ENCODE assay signal across 11 cellular contexts in the genomic region with DNA sequence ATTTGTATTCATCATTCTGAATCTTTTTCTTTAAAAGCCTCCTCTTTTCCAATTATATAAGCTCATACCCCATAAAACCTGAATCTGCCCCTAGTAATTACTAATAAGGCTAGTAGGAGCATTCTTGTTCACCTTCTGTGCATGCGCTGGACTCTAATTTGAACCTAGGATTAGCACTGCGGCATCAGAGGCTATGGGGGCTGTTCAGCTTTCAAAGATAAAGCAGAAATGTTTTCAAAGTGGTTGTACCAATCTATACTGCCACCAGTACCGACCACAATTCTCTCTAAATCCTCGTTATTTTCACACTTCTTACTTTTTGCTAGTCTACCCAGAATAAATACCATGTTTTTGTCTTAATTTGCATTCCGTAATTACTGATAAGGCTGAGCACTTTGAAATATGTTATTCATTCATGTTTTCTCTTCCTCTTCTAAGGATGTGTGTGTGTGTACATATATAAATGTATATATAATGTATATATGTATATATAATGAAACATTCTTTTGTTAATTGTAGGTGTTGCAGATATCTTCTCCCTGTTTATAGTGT. TPM values are rescaled to one million over a fixed set of nuclear protein-coding genes. Genes with fewer than 3 reads are reported as not detected.
A peak's percentile ranks its signal among the peaks of the same experiment; 100 is the strongest.
DNase-seq lines count a peak whose midpoint lies in the region; ATAC-seq and TF ChIP-seq lines count a peak whose summit lies in the region.
"Had no signal": no experiment of that assay in that cellular context is flagged by ENCODE, and none has a peak within 500 bp of the region (broad histone marks: within the 10 kb centered on the region; RNA-seq: fewer than 3 reads in every experiment).

No MANE protein-coding gene starts in this region.

- H3K4me3 ChIP-seq in right cardiac atrium (ENCODE audit: low read length) (no peak overlapping the region), heart left ventricle (no peak overlapping the region), uterus (no peak overlapping the region), foreskin fibroblast (ENCODE audit: low read depth in 1 of 2, low read length in 2 of 2) (peak overlapping the region in 1 of 2 donors; percentile 68)

- POLR2A ChIA-PET in T-cell (lab: Charles Lee) = interaction anchor here in 1 of 2 donors (0.7 kb wide), 1 partner anchor 130 kb away, joined by 3 read pairs; no protein-coding TSS in a partner anchor

- CTCF ChIA-PET in T-cell (lab: Charles Lee) = interaction anchor here (1.3 to 3.9 kb wide), 4 partner anchors 13 to 132 kb away, joined by 4 to 54 read pairs (median 6); no protein-coding TSS in a partner anchor

- peaks cover 0 to 4% (median 0%) of the 10 kb centered on the region in 9 donors for H3K36me3 ChIP-seq in heart left ventricle
- no peaks in the 10 kb centered on the region for H3K36me3 ChIP-seq in uterus
- H3K36me3 ChIP-seq: prostate gland had no signal

- H3K27ac ChIP-seq in right cardiac atrium (ENCODE audit: low read length) (peak overlapping the region; percentile 14), heart left ventricle (peak overlapping the region in 2 of 12 donors; percentile 100), uterus (peak overlapping the region; percentile 95 to 99)

- no peak for ATAC-seq in right cardiac atrium
- ATAC-seq in heart left ventricle = no peak
- ATAC-seq in T-cell (replicated peaks in 1 of 4) = no peak

- no peaks in the 10 kb centered on the region for H3K27me3 Mint-ChIP-seq in T-cell
- peaks cover 0 to 5% (median 3%) of the 10 kb centered on the region in 3 donors for H3K27me3 Mint-ChIP-seq in immature natural killer cell (ENCODE audit: low read depth in 3 of 3)

- H3K27ac Mint-ChIP-seq in T-cell (peak overlapping the region; percentile 69 to 97), immature natural killer cell (peak overlapping the region in 4 of 6 donors; percentile 51 to 97 (median 88))

- H3K4me1 Mint-ChIP-seq in T-cell = peaks cover 29 to 39% (median 36%) of the 10 kb centered on the region in 3 donors
- H3K4me1 Mint-ChIP-seq in immature natural killer cell = peaks cover 23 to 41% of the 10 kb centered on the region in 2 donors

- H3K4me1 ChIP-seq in right cardiac atrium (ENCODE audit: control insufficient read depth, insufficient read depth, low read length) (peaks cover 1% of the 10 kb centered on the region), heart left ventricle (peaks cover 0 to 29% (median 18%) of the 10 kb centered on the region in 12 donors), uterus (no peaks in the 10 kb centered on the region)
- H3K4me1 ChIP-seq: prostate gland had no signal

- H3K36me3 Mint-ChIP-seq in T-cell (peaks cover 8% of the 10 kb centered on the region), immature natural killer cell (peaks cover under 1 to 4% (median 1%) of the 10 kb centered on the region in 3 donors)

- H3K9me3 Mint-ChIP-seq in T-cell = no peaks in the 10 kb centered on the region
- no peaks in the 10 kb centered on the region for H3K9me3 Mint-ChIP-seq in immature natural killer cell

- H3K4me3 Mint-ChIP-seq in T-cell (peak overlapping the region; percentile 93 to 95 (median 95)), immature natural killer cell (peak overlapping the region; percentile 97 to 99 (median 98))

- DNase-seq in right cardiac atrium (no peak), heart left ventricle (no peak), T-cell (no peak), immature natural killer cell (no peak), uterus (no peak), foreskin fibroblast (no peak), NCI-H345 (lab: John Stamatoyannopoulos, UW) (no peak), DMS 273 (lab: John Stamatoyannopoulos, UW; ENCODE audit: unreplicated experiment) (no peak)
- DNase-seq: aorta, KG1 had no signal

- TF ChIP-seq POLR2A in heart left ventricle (IDR thresholded peaks at IDR 0.05) (no peak), uterus (IDR thresholded peaks at IDR 0.05) (no peak)

- TF ChIP-seq CTCF in heart left ventricle (IDR thresholded peaks at IDR 0.05) (no peak), uterus (IDR thresholded peaks at IDR 0.05) (no peak), foreskin fibroblast (IDR thresholded peaks at IDR 0.05; ENCODE audit: low read depth, low read length) (no peak)

- intact Hi-C loops in right cardiac atrium (cut with DNase I) (loop anchor here in 2 of 4 donors (5.0 kb wide), 1 partner anchor 66 kb away; a partner anchor contains a TSS), heart left ventricle (cut with DNase I) (loop anchor here in 6 of 10 donors (2.0 to 5.0 kb wide), 6 partner anchors 49 to 136 kb away; a partner anchor contains a TSS), uterus (cut with DNase I; ENCODE audit: low total_unique reads) (loop anchor here (10.0 kb wide), 1 partner anchor 73 kb away; no protein-coding TSS in a partner anchor)

- 94% methylated on average over 5 of the region's 5 CpGs for WGBS in right cardiac atrium
- 92 to 98% (median 95%) methylated on average over 5 of the region's 5 CpGs for WGBS in heart left ventricle, 4 donors

- H3K27me3 ChIP-seq in right cardiac atrium (ENCODE audit: control insufficient read depth, insufficient read depth) (no peaks in the 10 kb centered on the region), heart left ventricle (no peaks in the 10 kb centered on the region), uterus (no peaks in the 10 kb centered on the region)

- no peaks in the 10 kb centered on the region for H3K9me3 ChIP-seq in right cardiac atrium (ENCODE audit: control insufficient read depth, low read length)
- H3K9me3 ChIP-seq in heart left ventricle = no peaks in the 10 kb centered on the region
- H3K9me3 ChIP-seq in uterus = no peaks in the 10 kb centered on the region
- H3K9me3 ChIP-seq: prostate gland had no signal

RNA-seq across cellular contexts. Expression of a gene that starts 1.6 kb away (rescaled TPM):
- 10 to 100 TPM; 11.0 to 14.9 (median 12.8) TPM for total RNA-seq in right cardiac atrium
- 17.1 TPM for polyA plus RNA-seq in right cardiac atrium
- 10 to 100 TPM; 12.9 to 21.6 (median 15.9) TPM for total RNA-seq in heart left ventricle
- polyA plus RNA-seq in heart left ventricle = 10 to 100 TPM in 1 of 2 donors, 1 to 10 TPM in 1; 10.0 to 15.5 TPM
- total RNA-seq in T-cell = 10 to 100 TPM; 19.2 to 38.7 (median 31.7) TPM
- 10 to 100 TPM; 18.3 to 29.1 (median 21.0) TPM for polyA plus RNA-seq in immature natural killer cell
- 10 to 100 TPM in 3 of 4 donors, 1 to 10 TPM in 1; 8.2 to 30.5 (median 22.0) TPM for total RNA-seq in uterus

RNA-seq across cellular contexts. Expression of a gene that starts 50.8 kb away (rescaled TPM):
- total RNA-seq in right cardiac atrium (under 1 TPM; 0.08 to 0.37 (median 0.19) TPM), heart left ventricle (1 to 10 TPM in 1 of 9 donors, under 1 TPM in 7, not detected in 1; 0.04 to 2.0 (median 0.14) TPM), T-cell (under 1 TPM; 0.03 to 0.33 (median 0.19) TPM), uterus (1 to 10 TPM in 1 of 4 donors, under 1 TPM in 2, not detected in 1; under 0.01 to 9.2 (median 0.15) TPM)
- polyA plus RNA-seq in right cardiac atrium (0.02 TPM), heart left ventricle (under 1 TPM in 1 of 2 donors, not detected in 1; 0.04 TPM), immature natural killer cell (under 1 TPM in 2 of 3 donors, not detected in 1; 0.02 to 0.16 TPM)
